9 cellular contexts compared by ENCODE assay signal in genomic region chr5:173868096-173868879, GRCh38. TPM values are rescaled to one million over a fixed set of nuclear protein-coding genes. Genes with fewer than 3 reads are reported as not detected.
A peak's percentile ranks its signal among the peaks of the same experiment; 100 is the strongest.
DNase-seq lines count a peak whose midpoint lies in the region; ATAC-seq and TF ChIP-seq lines count a peak whose summit lies in the region.
"Had no signal": no experiment of that assay in that cellular context is flagged by ENCODE, and none has a peak within 500 bp of the region (broad histone marks: within the 10 kb centered on the region; RNA-seq: fewer than 3 reads in every experiment).

No MANE protein-coding gene starts in this region.

- TF ChIP-seq CTCF in epithelial cell of esophagus (IDR thresholded peaks at IDR 0.05; ENCODE audit: insufficient read depth, low read depth, low read length, missing control alignments) (no peak), prostate gland (IDR thresholded peaks at IDR 0.05) (no peak), psoas muscle (IDR thresholded peaks at IDR 0.05) (no peak), GM20000 (IDR thresholded peaks at IDR 0.05; ENCODE audit: extremely low read depth, missing control alignments) (no peak)

- H3K9me3 ChIP-seq in SJSA1 (replicated peaks): no peaks in the 10 kb centered on the region
- H3K9me3 ChIP-seq in prostate gland: no peaks in the 10 kb centered on the region
- H3K9me3 ChIP-seq in psoas muscle: no peaks in the 10 kb centered on the region

- H3K4me1 ChIP-seq in SJSA1 (replicated peaks) (peaks cover 12% of the 10 kb centered on the region), prostate gland (replicated peaks) (peaks cover 7% of the 10 kb centered on the region), psoas muscle (no peaks in the 10 kb centered on the region)

- intact Hi-C loops in prostate gland (cut with DNase I): no loop called here
- intact Hi-C loops in psoas muscle (cut with DNase I): no loop called here

- ATAC-seq in psoas muscle (no peak), GM21526 (IDR thresholded peaks at IDR 0.05; ENCODE audit: low FRiP score, unreplicated experiment) (no peak), HG02623 (IDR thresholded peaks at IDR 0.05; ENCODE audit: unreplicated experiment) (no peak)

- WGBS in prostate gland: 37% methylated on average over 7 of the region's 7 CpGs
- 78 to 83% (median 78%) methylated on average over 7 of the region's 7 CpGs for WGBS in psoas muscle, 3 donors

- H3K4me3 ChIP-seq in SJSA1: no peak overlapping the region
- no peak overlapping the region for H3K4me3 ChIP-seq in epithelial cell of esophagus (ENCODE audit: low read length)
- no peak overlapping the region for H3K4me3 ChIP-seq in prostate gland
- H3K4me3 ChIP-seq in psoas muscle: no peak overlapping the region

- DNase-seq in HK-2 (ENCODE audit: unreplicated experiment) (peak; percentile 14), SJSA1 (ENCODE audit: low read depth in 1 of 2, low spot score in 2 of 2) (peak; percentile 32 to 61), epithelial cell of esophagus (ENCODE audit: low read depth) (peak; percentile 62), prostate gland (ENCODE audit: low spot score) (peak; percentile 82), psoas muscle (no peak), GM20000 (ENCODE audit: low spot score) (no peak)
- DNase-seq: NCI-H748 treated with DMSO at 0.1 percent for 48 hours had no signal

- H3K27me3 ChIP-seq in SJSA1 (replicated peaks): no peaks in the 10 kb centered on the region
- H3K27me3 ChIP-seq in prostate gland (replicated peaks; ENCODE audit: insufficient read depth): no peaks in the 10 kb centered on the region
- no peaks in the 10 kb centered on the region for H3K27me3 ChIP-seq in psoas muscle (ENCODE audit: insufficient read depth in 3 of 3, low read length in 2 of 3)

- no peaks in the 10 kb centered on the region for H3K36me3 ChIP-seq in SJSA1
- no peaks in the 10 kb centered on the region for H3K36me3 ChIP-seq in prostate gland
- H3K36me3 ChIP-seq in psoas muscle (ENCODE audit: insufficient read depth in 1 of 2, low read depth in 1 of 2): no peaks in the 10 kb centered on the region

- no peak for TF ChIP-seq POLR2A in prostate gland (IDR thresholded peaks at IDR 0.05)

- H3K27ac ChIP-seq in SJSA1: no peak overlapping the region
- H3K27ac ChIP-seq in prostate gland: peak overlapping the region; percentile 74 to 76
- H3K27ac ChIP-seq in psoas muscle: no peak overlapping the region

RNA-seq across cellular contexts. Expression of gene CPEB4, which starts 19.9 kb away (rescaled TPM):
- total RNA-seq in SJSA1 (2014; rRNA removed; shearing (Covaris generic)): 23.4 and 27.1 TPM in 2 replicates
- total RNA-seq in prostate gland (10 to 100 TPM; 36.5 to 45.3 TPM), psoas muscle (100 to 1,000 TPM in 3 of 4 donors, 10 to 100 TPM in 1; 95.0 to 262 (median 225) TPM)
- 10 to 100 TPM; 30.4 to 86.4 (median 33.1) TPM for polyA plus RNA-seq in psoas muscle

Comparison
In these comparisons a context has a peak if more than half of its experiments do, and no peak if none do; other contexts are left out.
1. DNase-seq: peak in HK-2 (single experiment), SJSA1 (2 of 2), epithelial cell of esophagus (single experiment) and prostate gland (single experiment); none in psoas muscle (0 of 2) and GM20000 (single experiment).
2. H3K27ac ChIP-seq: peak in prostate gland (2 of 2); none in SJSA1 (single experiment) and psoas muscle (single experiment).